In the genomic region with DNA sequence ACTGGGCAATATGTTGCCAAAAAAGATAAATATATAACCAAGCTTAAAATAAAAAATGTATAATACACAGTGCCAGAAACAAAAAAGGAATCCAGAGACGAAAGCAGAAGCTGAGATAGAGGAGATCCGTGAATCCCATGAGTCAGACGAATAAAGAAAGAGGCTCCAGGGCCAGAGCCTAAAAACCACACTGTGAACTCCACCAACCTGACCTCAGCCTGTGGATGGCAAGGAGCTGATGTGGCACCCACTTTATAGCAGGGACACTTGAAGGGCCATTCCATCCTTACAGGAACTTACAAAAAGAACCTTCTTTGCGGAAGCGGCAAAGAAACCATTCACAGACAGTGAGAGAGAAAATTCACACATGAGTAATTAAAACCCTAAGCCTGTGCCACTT, we compare ENCODE assay signal across 31 cellular contexts.
"Had no signal": no experiment of that assay in that cellular context is flagged by ENCODE, and none has a peak within 500 bp of the region (broad histone marks: within the 10 kb centered on the region; RNA-seq: fewer than 3 reads in every experiment).

No MANE protein-coding gene starts in this region.

- H3K36me3 ChIP-seq: ascending aorta had no signal

- DNase-seq: activated CD4-positive, alpha-beta memory T cell treated with anti-CD3 and anti-CD28 coated beads for 36 hours; activated CD4-positive, alpha-beta T cell treated with anti-CD3 and anti-CD28 coated beads, Interleukin-2, amount 10 ng/mL, durations not matched to agents 7 days and 5 days; activated CD4-positive, CD25-positive, alpha-beta regulatory T cell; activated CD8-positive, alpha-beta memory T cell treated with anti-CD3 and anti-CD28 coated beads for 24 hours; activated effector memory CD4-positive, alpha-beta T cell treated with anti-CD3 and anti-CD28 coated beads, Interleukin-2, amount 50 U/mL, for 16 hours; activated naive CD4-positive, alpha-beta T cell treated with Interleukin-2 at 50 U/mL for 16 hours; activated naive CD8-positive, alpha-beta T cell treated with anti-CD3 and anti-CD28 coated beads, Interleukin-2, amount 50 U/mL, for 24 hours; activated T-cell treated with anti-CD3 and anti-CD28 coated beads, Interleukin-2, amount 50 U/mL, for 4 hours; amniotic stem cell; body of pancreas; central memory CD4-positive, alpha-beta T cell; MM.1S; NCI-H1092 treated with DMSO at 0.1 percent for 48 hours; NCI-H1417 treated with DMSO at 0.1 percent for 48 hours; NCI-H1694; NCI-H2029; NCI-H2107; NCI-H2171 treated with DMSO at 0.1 percent for 48 hours; NCI-H226; NCI-H526; NCI-H82; OCI-M1; Right ventricle myocardium superior; SJCRH30; SK-N-SH; T-helper 1 cell had no signal

- H3K4me3 ChIP-seq: ascending aorta, body of pancreas, SJCRH30 had no signal

- H3K27me3 ChIP-seq: ascending aorta, body of pancreas, SJCRH30 had no signal

- ATAC-seq: activated naive CD4-positive, alpha-beta T cell treated with anti-CD3 and anti-CD28 coated beads, Interleukin-2, amount 50 U/mL, for 72 hours; activated naive CD8-positive, alpha-beta T cell treated with anti-CD3 and anti-CD28 coated beads, Interleukin-2, amount 50 U/mL, for 24 hours; activated T-cell treated with anti-CD3 and anti-CD28 coated beads, Interleukin-2, amount 50 U/mL, for 4 hours; body of pancreas; Panc1 had no signal

- H3K9me3 ChIP-seq: ascending aorta, body of pancreas, SJCRH30, SK-N-SH had no signal

- H3K4me1 ChIP-seq: ascending aorta, body of pancreas, SJCRH30 had no signal

- H3K27ac ChIP-seq: ascending aorta, body of pancreas, SJCRH30, VCaP had no signal

- FAIRE-seq: bronchial epithelial cell had no signal
